In the genomic region with DNA sequence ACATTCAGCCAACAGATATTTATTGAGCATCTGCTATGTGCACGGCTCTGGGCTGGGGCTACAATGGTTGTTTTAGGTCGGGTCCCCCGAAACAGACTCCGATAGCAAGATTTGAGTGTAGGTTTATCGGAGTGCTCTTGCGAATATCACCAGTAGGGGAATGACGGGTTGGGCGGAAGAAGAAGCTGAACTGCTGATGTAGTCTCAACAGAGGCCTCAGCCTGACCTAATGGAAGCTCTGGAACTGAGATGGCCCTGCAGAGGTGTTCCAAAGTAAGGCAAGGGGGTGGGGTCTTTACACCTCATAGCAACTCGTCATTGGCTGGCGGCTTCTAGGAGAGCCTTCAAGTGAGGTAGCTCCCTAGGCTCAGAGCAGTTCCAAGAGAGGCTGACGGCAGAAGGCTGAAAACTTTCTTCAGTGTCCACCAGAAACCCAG, we compare ENCODE assay signal across 10 cellular contexts. TPM values are rescaled to one million over a fixed set of nuclear protein-coding genes. Genes with fewer than 3 reads are reported as not detected.
DNase-seq lines count a peak whose midpoint lies in the region; ATAC-seq and TF ChIP-seq lines count a peak whose summit lies in the region.
"Had no signal": no experiment of that assay in that cellular context is flagged by ENCODE, and none has a peak within 500 bp of the region (broad histone marks: within the 10 kb centered on the region; RNA-seq: fewer than 3 reads in every experiment).

No MANE protein-coding gene starts in this region.

- H3K4me1 ChIP-seq in SK-N-SH (ENCODE audit: control insufficient read depth in 1 of 2, insufficient read depth in 2 of 2, low read depth in 1 of 2, low read length in 1 of 2) (peaks cover 0 to 11% of the 10 kb centered on the region in 2 experiments; a peak in 1 of 4 replicates), osteoblast (ENCODE audit: insufficient read depth, low read length) (peaks cover 4% of the 10 kb centered on the region)
- H3K4me1 ChIP-seq: SJCRH30 had no signal

- no peak overlapping the region for H3K9ac ChIP-seq in SK-N-SH

- H3K9me3 ChIP-seq in SK-N-SH (no peaks in the 10 kb centered on the region), osteoblast (ENCODE audit: low read depth, low read length) (no peaks in the 10 kb centered on the region)

- no peaks in the 10 kb centered on the region for H3K9me2 ChIP-seq in SK-N-SH

- H4K20me1 ChIP-seq in SK-N-SH (ENCODE audit: insufficient read depth): no peaks in the 10 kb centered on the region
- no peaks in the 10 kb centered on the region for H4K20me1 ChIP-seq in osteoblast (ENCODE audit: insufficient read depth, low read length)

- CTCF ChIA-PET in SK-N-SH (lab: Yijun Ruan, JAX): interaction anchor here (0.7 to 0.9 kb wide), 2 partner anchors 9 to 30 kb away, joined by 3 read pairs; no protein-coding TSS in a partner anchor

- H3K27me3 ChIP-seq in SK-N-SH (ENCODE audit: insufficient read depth) (no peaks in the 10 kb centered on the region; the same call in 1 of the 2 replicates), osteoblast (ENCODE audit: insufficient read depth, low read length) (peaks cover 35% of the 10 kb centered on the region)

- H2AFZ ChIP-seq in SK-N-SH (ENCODE audit: low read depth): no peak overlapping the region
- H2AFZ ChIP-seq in osteoblast (ENCODE audit: low read length): no peak overlapping the region

- no peak for ATAC-seq in SK-N-SH treated with all-trans-retinoic acid at 6 μM for 48 hours
- no peak for ATAC-seq in HG03354 (IDR thresholded peaks at IDR 0.05; ENCODE audit: poor library complexity, severe bottlenecking, unreplicated experiment)

- H3K4me2 ChIP-seq in SK-N-SH (peak overlapping the region; percentile 80), osteoblast (ENCODE audit: insufficient read depth, low read length) (peak overlapping the region; percentile 86)

- no peaks in the 10 kb centered on the region for H3K36me3 ChIP-seq in SK-N-SH (replicated peaks in 1 of 2; ENCODE audit: control insufficient read depth in 1 of 2, insufficient read depth in 2 of 2, low read length in 1 of 2)
- H3K36me3 ChIP-seq in osteoblast (ENCODE audit: insufficient read depth, low read length): no peaks in the 10 kb centered on the region
- H3K36me3 ChIP-seq: SJCRH30 had no signal

- no peak overlapping the region for H3K27ac ChIP-seq in SK-N-SH (ENCODE audit: low read depth in 2 of 2, low read length in 1 of 2)
- no peak overlapping the region for H3K27ac ChIP-seq in osteoblast (ENCODE audit: low read depth, low read length)
- H3K27ac ChIP-seq: SJCRH30 had no signal

- no peaks in the 10 kb centered on the region for H3F3A ChIP-seq in SK-N-SH (replicated peaks; ENCODE audit: insufficient read depth)

- 96% methylated on average over 9 of the region's 11 CpGs for WGBS in SK-N-SH (ENCODE audit: low lambda C conversion rate)

- POLR2A ChIA-PET in SK-N-SH (lab: Yijun Ruan, JAX): interaction anchor here (1.9 kb wide), 1 partner anchor 50 kb away, joined by 5 read pairs; no protein-coding TSS in a partner anchor

- no peak for TF ChIP-seq EP300 in SK-N-SH (IDR thresholded peaks at IDR 0.05; ENCODE audit: borderline replicate concordance in 1 of 2, low read depth in 1 of 2, low read length in 1 of 2)

- no peaks in the 10 kb centered on the region for H3K79me2 ChIP-seq in SK-N-SH (ENCODE audit: insufficient read depth)
- no peaks in the 10 kb centered on the region for H3K79me2 ChIP-seq in osteoblast (ENCODE audit: insufficient read depth, low read length)

- DNase-seq in SK-N-SH: peak; percentile 43
- peak; percentile 32 for DNase-seq in NCI-H510A treated with DMSO at 0.1 percent for 48 hours (lab: John Stamatoyannopoulos, UW)
- DNase-seq in epidermal melanocyte (ENCODE audit: insufficient read length, low spot score): peak; percentile 14
- DNase-seq in osteoblast (ENCODE audit: insufficient read length, low spot score, missing footprints): no peak
- DNase-seq in NCI-H2081 (lab: John Stamatoyannopoulos, UW): no peak
- no peak for DNase-seq in NCI-H1105 treated with DMSO at 0.1 percent for 48 hours (lab: John Stamatoyannopoulos, UW)
- DNase-seq: activated CD8-positive, alpha-beta memory T cell treated with anti-CD3 and anti-CD28 coated beads, Interleukin-2, amount 50 U/mL, for 48 hours; SJCRH30 had no signal

- no peak for TF ChIP-seq RAD21 in SK-N-SH (IDR thresholded peaks at IDR 0.05; ENCODE audit: low read length)

- H3K4me3 ChIP-seq in SK-N-SH (ENCODE audit: low read depth in 2 of 2, low read length in 1 of 2): peak overlapping the region in 1 of 2 experiments; percentile 73; a peak in 2 of 4 replicates
- peak overlapping the region; percentile 72 for H3K4me3 ChIP-seq in osteoblast (ENCODE audit: insufficient read depth, low read length)

- TF ChIP-seq CTCF in SK-N-SH (IDR thresholded peaks at IDR 0.05) (peak; percentile 15; the same call in 1 of the 2 replicates), osteoblast (IDR thresholded peaks at IDR 0.05; ENCODE audit: extremely low read depth, low read depth, low read length) (no peak)

TF ChIP-seq in SK-N-SH, 30 proteins besides CTCF, POLR2A, EP300 and RAD21:
- no peak for TF ChIP-seq TCF12 (IDR thresholded peaks at IDR 0.05)
- no peak for TF ChIP-seq NRF1 (IDR thresholded peaks at IDR 0.05; ENCODE audit: low read depth, low read length)
- TF ChIP-seq FOSL2 (IDR thresholded peaks at IDR 0.05; ENCODE audit: borderline replicate concordance, low read depth): no peak
- no peak for TF ChIP-seq JUND (IDR thresholded peaks at IDR 0.05)
- TF ChIP-seq, protein P1, sequence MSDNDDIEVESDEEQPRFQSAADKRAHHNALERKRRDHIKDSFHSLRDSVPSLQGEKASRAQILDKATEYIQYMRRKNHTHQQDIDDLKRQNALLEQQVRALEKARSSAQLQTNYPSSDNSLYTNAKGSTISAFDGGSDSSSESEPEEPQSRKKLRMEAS (IDR thresholded peaks at IDR 0.05; ENCODE audit: low read depth): no peak
- TF ChIP-seq, protein P2, sequence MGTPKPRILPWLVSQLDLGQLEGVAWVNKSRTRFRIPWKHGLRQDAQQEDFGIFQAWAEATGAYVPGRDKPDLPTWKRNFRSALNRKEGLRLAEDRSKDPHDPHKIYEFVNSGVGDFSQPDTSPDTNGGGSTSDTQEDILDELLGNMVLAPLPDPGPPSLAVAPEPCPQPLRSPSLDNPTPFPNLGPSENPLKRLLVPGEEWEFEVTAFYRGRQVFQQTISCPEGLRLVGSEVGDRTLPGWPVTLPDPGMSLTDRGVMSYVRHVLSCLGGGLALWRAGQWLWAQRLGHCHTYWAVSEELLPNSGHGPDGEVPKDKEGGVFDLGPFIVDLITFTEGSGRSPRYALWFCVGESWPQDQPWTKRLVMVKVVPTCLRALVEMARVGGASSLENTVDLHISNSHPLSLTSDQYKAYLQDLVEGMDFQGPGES (IDR thresholded peaks at IDR 0.05; ENCODE audit: low read depth, low read length): no peak
- no peak for TF ChIP-seq RCOR1 (IDR thresholded peaks at IDR 0.05; ENCODE audit: low read length)
TF ChIP-seq in SK-N-SH: peak in this region for 0.

TF ChIP-seq in SK-N-SH treated with all-trans-retinoic acid at 6 μM for 48 hours, 23 proteins besides CTCF, POLR2A, EP300 and RAD21 (continues in another document):
- TF ChIP-seq PPARA (CRISPR knock-in tag; IDR thresholded peaks at IDR 0.05; ENCODE audit: borderline replicate concordance) (no peak), ZNF70 (CRISPR knock-in tag; IDR thresholded peaks at IDR 0.05) (no peak), ISL1 (CRISPR knock-in tag; IDR thresholded peaks at IDR 0.05) (no peak), SNAI2 (CRISPR knock-in tag; IDR thresholded peaks at IDR 0.05) (no peak), ARNTL (CRISPR knock-in tag; IDR thresholded peaks at IDR 0.05; ENCODE audit: borderline replicate concordance, low read depth) (no peak)
- TF ChIP-seq, protein P3, sequence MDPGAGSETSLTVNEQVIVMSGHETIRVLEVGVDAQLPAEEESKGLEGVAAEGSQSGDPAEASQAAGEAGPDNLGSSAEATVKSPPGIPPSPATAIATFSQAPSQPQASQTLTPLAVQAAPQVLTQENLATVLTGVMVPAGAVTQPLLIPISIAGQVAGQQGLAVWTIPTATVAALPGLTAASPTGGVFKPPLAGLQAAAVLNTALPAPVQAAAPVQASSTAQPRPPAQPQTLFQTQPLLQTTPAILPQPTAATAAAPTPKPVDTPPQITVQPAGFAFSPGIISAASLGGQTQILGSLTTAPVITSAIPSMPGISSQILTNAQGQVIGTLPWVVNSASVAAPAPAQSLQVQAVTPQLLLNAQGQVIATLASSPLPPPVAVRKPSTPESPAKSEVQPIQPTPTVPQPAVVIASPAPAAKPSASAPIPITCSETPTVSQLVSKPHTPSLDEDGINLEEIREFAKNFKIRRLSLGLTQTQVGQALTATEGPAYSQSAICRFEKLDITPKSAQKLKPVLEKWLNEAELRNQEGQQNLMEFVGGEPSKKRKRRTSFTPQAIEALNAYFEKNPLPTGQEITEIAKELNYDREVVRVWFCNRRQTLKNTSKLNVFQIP (CRISPR knock-in tag; IDR thresholded peaks at IDR 0.05; ENCODE audit: borderline replicate concordance, low read depth): no peak
- TF ChIP-seq, protein P4, sequence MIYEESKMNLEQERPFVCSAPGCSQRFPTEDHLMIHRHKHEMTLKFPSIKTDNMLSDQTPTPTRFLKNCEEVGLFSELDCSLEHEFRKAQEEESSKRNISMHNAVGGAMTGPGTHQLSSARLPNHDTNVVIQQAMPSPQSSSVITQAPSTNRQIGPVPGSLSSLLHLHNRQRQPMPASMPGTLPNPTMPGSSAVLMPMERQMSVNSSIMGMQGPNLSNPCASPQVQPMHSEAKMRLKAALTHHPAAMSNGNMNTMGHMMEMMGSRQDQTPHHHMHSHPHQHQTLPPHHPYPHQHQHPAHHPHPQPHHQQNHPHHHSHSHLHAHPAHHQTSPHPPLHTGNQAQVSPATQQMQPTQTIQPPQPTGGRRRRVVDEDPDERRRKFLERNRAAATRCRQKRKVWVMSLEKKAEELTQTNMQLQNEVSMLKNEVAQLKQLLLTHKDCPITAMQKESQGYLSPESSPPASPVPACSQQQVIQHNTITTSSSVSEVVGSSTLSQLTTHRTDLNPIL (CRISPR knock-in tag; IDR thresholded peaks at IDR 0.05; ENCODE audit: low read depth): no peak

RNA-seq across cellular contexts. Expression of a gene that starts 1.1 kb away (rescaled TPM):
- 8.9 and 14.5 TPM in 2 replicates for polyA plus RNA-seq in SK-N-SH (2012; rRNA removed)
- polyA plus RNA-seq in SK-N-SH (2012; cell fraction: cytosol; rRNA removed): 1.8 and 2.7 TPM in 2 replicates
- 112 and 128 TPM in 2 replicates for polyA plus RNA-seq in SK-N-SH (2012; cell fraction: nucleus; rRNA removed)
- 5.6 and 9.8 TPM in 2 replicates for total RNA-seq in osteoblast

RNA-seq across cellular contexts. Expression of a gene that starts 50.2 kb away (rescaled TPM):
- 0.21 and 0.57 TPM in 2 replicates for polyA plus RNA-seq in SK-N-SH (2012; rRNA removed)
- polyA plus RNA-seq in SK-N-SH (2012; cell fraction: cytosol; rRNA removed): 0.09 and 0.13 TPM in 2 replicates
- polyA plus RNA-seq in SK-N-SH (2012; cell fraction: nucleus; rRNA removed): 3.6 and 5.6 TPM in 2 replicates
- total RNA-seq in osteoblast: under 0.01 and 0.29 TPM in 2 replicates

RNA-seq across cellular contexts. Expression of a gene that starts 50.9 kb away (rescaled TPM):
- 92.6 and 126 TPM in 2 replicates for polyA plus RNA-seq in SK-N-SH (2012; rRNA removed)
- 97.0 and 98.6 TPM in 2 replicates for polyA plus RNA-seq in SK-N-SH (2012; cell fraction: cytosol; rRNA removed)
- 193 and 328 TPM in 2 replicates for polyA plus RNA-seq in SK-N-SH (2012; cell fraction: nucleus; rRNA removed)
- 70.1 and 81.1 TPM in 2 replicates for total RNA-seq in osteoblast

Comparison
In these comparisons a context has a peak if more than half of its experiments do, and no peak if none do; other contexts are left out.
1. DNase-seq: peak in SK-N-SH (single experiment), NCI-H510A treated with DMSO at 0.1 percent for 48 hours (single experiment) and epidermal melanocyte (single experiment); none in osteoblast (single experiment), NCI-H2081 (0 of 2) and NCI-H1105 treated with DMSO at 0.1 percent for 48 hours (single experiment).